ENCODE assay signal across 8 cellular contexts in the genomic region with DNA sequence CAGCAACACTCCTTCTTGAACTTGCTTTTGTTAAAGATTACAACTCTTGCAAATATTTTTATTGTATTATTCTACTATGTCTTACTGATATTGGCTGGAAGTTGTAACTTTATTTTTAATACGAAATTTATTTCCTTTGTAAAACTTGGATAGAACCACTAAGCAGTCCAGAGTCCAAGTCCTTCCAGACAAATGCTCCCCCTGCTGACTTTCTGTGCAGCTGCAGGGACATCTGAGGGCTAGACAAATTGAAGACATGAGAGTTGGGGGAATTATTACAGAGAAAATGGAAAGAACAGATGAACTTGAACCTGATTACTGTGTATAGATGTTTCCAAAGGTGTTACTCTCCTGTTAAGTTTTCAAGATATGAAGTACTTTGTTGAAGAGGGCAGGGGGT.
DNase-seq lines count a peak whose midpoint lies in the region; ATAC-seq lines count a peak whose summit lies in the region.

No MANE protein-coding gene starts in this region.

- H3K27me3 Mint-ChIP-seq in naive thymus-derived CD8-positive, alpha-beta T cell: peaks cover 0 to 3% (median 0%) of the 10 kb centered on the region in 5 donors

- no peaks in the 10 kb centered on the region for H3K9me3 Mint-ChIP-seq in naive thymus-derived CD8-positive, alpha-beta T cell

- in situ Hi-C loops in SK-MEL-5 (cut with HindIII; ENCODE audit: low pct_unique_long_range_greater_than_20kb, low sequenced_read_pairs): no loop called here

- H3K4me1 Mint-ChIP-seq in naive thymus-derived CD8-positive, alpha-beta T cell: no peaks in the 10 kb centered on the region

- DNase-seq in AG08396 (ENCODE audit: low spot score) (peak; percentile 15), SK-MEL-5 (ENCODE audit: low read depth, low spot score) (peak; percentile 51), head of caudate nucleus (peak in 33 of 42 donors; percentile 4 to 68 (median 26)), NCI-H2196 treated with DMSO at 0.1 percent for 48 hours (lab: John Stamatoyannopoulos, UW; ENCODE audit: unreplicated experiment) (no peak), NCI-H345 (lab: John Stamatoyannopoulos, UW) (no peak), superior temporal gyrus (ENCODE audit: extremely low spot score) (no peak)
- no peak for DNase-seq in naive thymus-derived CD8-positive, alpha-beta T cell

- intact Hi-C loops in head of caudate nucleus (cut with DNase I): loop anchor here (10.0 kb wide), 1 partner anchor 238 kb away; a partner anchor contains a TSS

- H3K36me3 Mint-ChIP-seq in naive thymus-derived CD8-positive, alpha-beta T cell: no peaks in the 10 kb centered on the region

- no peak overlapping the region for H3K27ac Mint-ChIP-seq in naive thymus-derived CD8-positive, alpha-beta T cell

- POLR2A ChIA-PET in naive thymus-derived CD8-positive, alpha-beta T cell (lab: Charles Lee): no interaction called here

- peak; percentile 56 for ATAC-seq in GM21786 (IDR thresholded peaks at IDR 0.05; ENCODE audit: unreplicated experiment)
- no peak for ATAC-seq in naive thymus-derived CD8-positive, alpha-beta T cell

- no peak overlapping the region for H3K4me3 Mint-ChIP-seq in naive thymus-derived CD8-positive, alpha-beta T cell

Comparison
In these comparisons a context has a peak if more than half of its experiments do, and no peak if none do; other contexts are left out.
1. DNase-seq: peak in AG08396 (single experiment), SK-MEL-5 (single experiment) and head of caudate nucleus (33 of 42); none in NCI-H2196 treated with DMSO at 0.1 percent for 48 hours (single experiment), NCI-H345 (single experiment), naive thymus-derived CD8-positive, alpha-beta T cell (0 of 10) and superior temporal gyrus (single experiment).